In the genomic region with DNA sequence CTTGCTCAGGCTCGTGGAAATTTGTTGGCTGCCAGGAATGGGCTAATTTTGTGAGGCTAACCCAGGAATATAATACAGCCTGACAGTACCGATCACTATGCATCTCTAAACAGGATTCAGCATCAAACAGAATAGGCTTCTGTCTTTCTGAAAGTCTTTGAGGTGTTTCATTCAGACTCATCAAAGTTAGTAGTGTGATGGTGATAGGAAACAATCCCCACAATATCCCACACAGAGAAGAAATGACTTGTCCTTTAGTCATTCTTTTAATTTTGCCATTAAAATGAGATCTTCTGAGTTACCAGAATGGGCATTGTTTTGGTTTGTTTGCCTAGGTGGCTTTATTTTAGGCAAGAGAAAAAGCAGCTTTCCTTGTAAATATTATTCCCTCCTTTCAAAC, we compare ENCODE assay signal across 22 cellular contexts.
"Had no signal": no experiment of that assay in that cellular context is flagged by ENCODE, and none has a peak within 500 bp of the region (broad histone marks: within the 10 kb centered on the region; RNA-seq: fewer than 3 reads in every experiment).

No MANE protein-coding gene starts in this region.

- H3K27me3 ChIP-seq: ascending aorta, body of pancreas had no signal

- H3K9me3 Mint-ChIP-seq: activated B cell treated with CpG ODN at 0.5 μM for 24 hours; activated CD8-positive, alpha-beta T cell treated with anti-CD3 and anti-CD28 coated beads for 36 hours; activated T-helper 2 cell treated with anti-CD3 and anti-CD28 coated beads, Interferon-gamma antibody, Interleukin-2, Interleukin-4, amounts not matched to agents 10 μg/mL and 5 μg/mL and 100 μg/mL, durations not matched to agents 14 hours and 24 hours and 36 hours had no signal

- DNase-seq: activated B cell treated with CpG ODN at 0.5 μM for 24 hours; activated CD4-positive, alpha-beta T cell treated with anti-CD3 and anti-CD28 coated beads, Interleukin-2, amount 50 U/mL, for 1 hour; activated CD8-positive, alpha-beta memory T cell treated with anti-CD3 and anti-CD28 coated beads, Interleukin-2, amount 50 U/mL, for 4 hours; activated CD8-positive, alpha-beta T cell treated with anti-CD3 and anti-CD28 coated beads for 36 hours; activated gamma-delta T cell treated with Interleukin-2 at 50 U/mL for 16 hours; activated naive CD4-positive, alpha-beta T cell treated with anti-CD3 and anti-CD28 coated beads, Interleukin-2, amount 50 U/mL, for 16 hours; amniotic stem cell; body of pancreas; central memory CD4-positive, alpha-beta T cell; KG1; NCI-H1048; NCI-H146; NCI-H187 treated with DMSO at 0.1 percent for 48 hours; NCI-H2081 treated with DMSO at 0.1 percent for 48 hours; NCI-H446; NCI-H524; PC-9; SHP77 treated with DMSO at 0.1 percent for 48 hours; T-helper 17 cell; T-helper 9 cell had no signal

- H3K4me3 ChIP-seq: ascending aorta, body of pancreas, PC-9 had no signal

- H3K27ac ChIP-seq: ascending aorta, body of pancreas, PC-9 had no signal

- ATAC-seq: activated CD8-positive, alpha-beta T cell treated with anti-CD3 and anti-CD28 coated beads for 36 hours; body of pancreas; T-helper 17 cell had no signal

- H3K9me3 ChIP-seq: ascending aorta, body of pancreas had no signal

- H3K4me2 ChIP-seq: PC-9 had no signal

- H3K27ac Mint-ChIP-seq: activated B cell treated with CpG ODN at 0.5 μM for 24 hours; activated CD8-positive, alpha-beta T cell treated with anti-CD3 and anti-CD28 coated beads for 36 hours; activated T-helper 2 cell treated with anti-CD3 and anti-CD28 coated beads, Interferon-gamma antibody, Interleukin-2, Interleukin-4, amounts not matched to agents 10 μg/mL and 5 μg/mL and 100 μg/mL, durations not matched to agents 14 hours and 24 hours and 36 hours; T-helper 17 cell had no signal

- H3K4me1 Mint-ChIP-seq: activated B cell treated with CpG ODN at 0.5 μM for 24 hours had no signal

- H3K4me3 Mint-ChIP-seq: activated B cell treated with CpG ODN at 0.5 μM for 24 hours; activated CD8-positive, alpha-beta T cell treated with anti-CD3 and anti-CD28 coated beads for 36 hours; T-helper 17 cell had no signal

- H2AFZ ChIP-seq: PC-9 had no signal

- H3K4me1 ChIP-seq: ascending aorta, body of pancreas had no signal
